Comparison of ENCODE assay signal across 17 cellular contexts in genomic region chr20:33711446-33711738, GRCh38.
"Had no signal": no experiment of that assay in that cellular context is flagged by ENCODE, and none has a peak within 500 bp of the region (broad histone marks: within the 10 kb centered on the region; RNA-seq: fewer than 3 reads in every experiment).

No MANE protein-coding gene starts in this region.

- H3K4me3 ChIP-seq: coronary artery, lower lobe of right lung, sigmoid colon, upper lobe of right lung had no signal

- H3K27me3 Mint-ChIP-seq: activated CD4-positive, alpha-beta T cell treated with anti-CD3 and anti-CD28 coated beads for 36 hours; stimulated activated naive B cell treated with anti-CD40 and anti-IgM and Interleukin-4, amounts not matched to agents 10 μg/mL and 1 μg/mL and 100 μg/mL, for 72 hours had no signal

- ATAC-seq: activated CD4-positive, alpha-beta T cell treated with anti-CD3 and anti-CD28 coated beads for 36 hours; foreskin keratinocyte; lower lobe of right lung; natural killer cell; stimulated activated naive B cell treated with anti-CD40 and anti-IgM and Interleukin-4, amounts not matched to agents 10 μg/mL and 1 μg/mL and 100 μg/mL, for 72 hours; upper lobe of right lung had no signal

- H3K27ac ChIP-seq: brain microvascular endothelial cell, coronary artery, foreskin keratinocyte, lower lobe of right lung, neutrophil, parathyroid adenoma, sigmoid colon, upper lobe of right lung, WERI-Rb-1 had no signal

- H3K9me3 Mint-ChIP-seq: activated naive CD4-positive, alpha-beta T cell treated with anti-CD3 and anti-CD28 coated beads for 36 hours; natural killer cell; stimulated activated naive B cell treated with anti-CD40 and anti-IgM and Interleukin-4, amounts not matched to agents 10 μg/mL and 1 μg/mL and 100 μg/mL, for 72 hours had no signal

- H2AFZ ChIP-seq: parathyroid adenoma had no signal

- H3K79me2 ChIP-seq: parathyroid adenoma had no signal

- H3K36me3 ChIP-seq: brain microvascular endothelial cell had no signal

- H3K9me3 ChIP-seq: lower lobe of right lung, neutrophil, sigmoid colon, upper lobe of right lung had no signal

- H3K27me3 ChIP-seq: brain microvascular endothelial cell, foreskin keratinocyte, neutrophil, sigmoid colon, upper lobe of right lung had no signal

- H3K4me1 ChIP-seq: foreskin keratinocyte, lower lobe of right lung, parathyroid adenoma, sigmoid colon, upper lobe of right lung had no signal

- H3K9ac ChIP-seq: parathyroid adenoma had no signal

- DNase-seq: activated CD4-positive, alpha-beta T cell treated with anti-CD3 and anti-CD28 coated beads for 36 hours; activated CD4-positive, alpha-beta T cell treated with anti-CD3 and anti-CD28 coated beads, Interleukin-2, amount 50 U/mL, for 48 hours; activated naive CD4-positive, alpha-beta T cell treated with anti-CD3 and anti-CD28 coated beads for 36 hours; aorta; brain microvascular endothelial cell; foreskin keratinocyte; hippocampal formation; lower lobe of right lung; natural killer cell; sigmoid colon; stimulated activated CD4-positive, alpha-beta T cell treated with anti-CD3 and anti-CD28 coated beads, Interleukin-4, amount 100 ng/mL, for 4 hours; stimulated activated naive B cell treated with anti-CD40 and anti-IgM and Interleukin-4, amounts not matched to agents 10 μg/mL and 1 μg/mL and 100 μg/mL, for 72 hours; upper lobe of right lung; WERI-Rb-1 had no signal

- H3K4me3 Mint-ChIP-seq: activated CD4-positive, alpha-beta T cell treated with anti-CD3 and anti-CD28 coated beads for 36 hours; activated naive CD4-positive, alpha-beta T cell treated with anti-CD3 and anti-CD28 coated beads for 36 hours; natural killer cell; stimulated activated naive B cell treated with anti-CD40 and anti-IgM and Interleukin-4, amounts not matched to agents 10 μg/mL and 1 μg/mL and 100 μg/mL, for 72 hours had no signal

- H3K27ac Mint-ChIP-seq: activated CD4-positive, alpha-beta T cell treated with anti-CD3 and anti-CD28 coated beads for 36 hours; activated naive CD4-positive, alpha-beta T cell treated with anti-CD3 and anti-CD28 coated beads for 36 hours; natural killer cell; stimulated activated naive B cell treated with anti-CD40 and anti-IgM and Interleukin-4, amounts not matched to agents 10 μg/mL and 1 μg/mL and 100 μg/mL, for 72 hours had no signal
